ENCODE assay signal across 8 cellular contexts in genomic region chr2:132347041-132347780, GRCh38.
DNase-seq lines count a peak whose midpoint lies in the region; TF ChIP-seq lines count a peak whose summit lies in the region.
"Not testable (repeated sequence)": the region's sequence is repeated elsewhere in the genome, so short reads cannot be mapped to it uniquely, and the experiment has no call there.

No MANE protein-coding gene starts in this region.

- not testable (repeated sequence) for TF ChIP-seq CTCF in astrocyte of the cerebellum (IDR thresholded peaks at IDR 0.05; ENCODE audit: low read depth, low read length, missing control alignments); tibial artery (IDR thresholded peaks at IDR 0.05)

- in situ Hi-C loops in astrocyte of the cerebellum (cut with HindIII; ENCODE audit: low sequenced_read_pairs), result not testable (repeated sequence)

- H3K4me1 ChIP-seq in tibial artery, result not testable (repeated sequence)

- not testable (repeated sequence) for H3K27me3 ChIP-seq in MG63, tibial artery

- peak; percentile 14 for DNase-seq in DMS53 treated with DMSO at 0.1 percent for 48 hours (lab: John Stamatoyannopoulos, UW; ENCODE audit: unreplicated experiment)
- peak; percentile 89 for DNase-seq in MG63
- peak; percentile 59 for DNase-seq in NCI-H748 treated with DMSO at 0.1 percent for 48 hours (lab: John Stamatoyannopoulos, UW)
- DNase-seq in astrocyte of the cerebellum (ENCODE audit: low read depth), result peak; percentile 52
- DNase-seq in fibroblast of gingiva (ENCODE audit: low read depth), result peak; percentile 77
- peak; percentile 82 for DNase-seq in iris pigment epithelial cell (ENCODE audit: low read depth)
- peak; percentile 23 to 95 (median 79) for DNase-seq in nucleus accumbens (lab: John Stamatoyannopoulos, UW)
- peak; percentile 74 to 90 for DNase-seq in tibial artery

- not testable (repeated sequence) for H3K9me3 ChIP-seq in MG63, tibial artery

- peak overlapping the region; percentile 60 to 74 for H3K27ac ChIP-seq in tibial artery

- intact Hi-C loops in tibial artery (cut with DNase I; ENCODE audit: low total_unique reads), result not testable (repeated sequence)

- not testable (repeated sequence) for H3K36me3 ChIP-seq in MG63, tibial artery

- H3K4me3 ChIP-seq in MG63 (peak overlapping the region; percentile 65), astrocyte of the cerebellum (ENCODE audit: low read depth, low read length) (peak overlapping the region; percentile 49), tibial artery (peak overlapping the region; percentile 47 to 52)

Comparison
In these comparisons a context has a peak if more than half of its experiments do, and no peak if none do; other contexts are left out.
1. Peak in every context shown above with its lines: DNase-seq, H3K4me3 ChIP-seq and H3K27ac ChIP-seq.
2. DNase-seq: peak in every context shown above with its lines; median percentile 89 in MG63; 82 in iris pigment epithelial cell; 82 in tibial artery; 79 in nucleus accumbens; 77 in fibroblast of gingiva; 59 in NCI-H748 treated with DMSO at 0.1 percent for 48 hours; 52 in astrocyte of the cerebellum; 14 in DMS53 treated with DMSO at 0.1 percent for 48 hours.